ENCODE assay signal across 22 cellular contexts in the genomic region with DNA sequence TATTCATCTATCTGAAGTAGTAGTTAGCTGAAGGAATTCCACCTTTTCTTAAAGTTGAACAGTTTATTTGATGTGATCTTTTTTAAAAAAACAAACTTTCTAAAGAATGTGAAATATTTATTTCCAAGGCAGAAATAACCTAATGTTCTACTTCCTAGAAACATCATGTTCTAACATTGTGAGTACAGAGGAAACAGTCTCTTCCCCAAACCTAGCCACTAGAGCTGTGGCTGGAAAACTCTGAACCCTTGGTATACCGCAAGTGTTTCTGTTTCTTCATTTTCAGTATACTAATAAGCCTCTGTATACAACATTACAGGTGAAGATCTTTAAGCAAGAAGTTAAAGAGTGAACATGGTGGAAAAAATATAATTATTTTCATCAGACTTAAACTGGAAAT.
"Had no signal": no experiment of that assay in that cellular context is flagged by ENCODE, and none has a peak within 500 bp of the region (broad histone marks: within the 10 kb centered on the region; RNA-seq: fewer than 3 reads in every experiment).

No MANE protein-coding gene starts in this region.

- H3K27me3 ChIP-seq: hepatocyte, neutrophil had no signal

- H3K4me3 ChIP-seq: hepatocyte, skin epidermis had no signal

- H3K4me1 Mint-ChIP-seq: endodermal cell, natural killer cell had no signal

- H3K4me3 Mint-ChIP-seq: activated CD8-positive, alpha-beta T cell treated with anti-CD3 and anti-CD28 coated beads, Interleukin-2, amount 10 ng/mL, durations not matched to agents 7 days and 5 days; activated naive CD8-positive, alpha-beta T cell; activated T-cell treated with anti-CD3 and anti-CD28 coated beads, Interleukin-2, amount 50 U/mL, for 72 hours; endodermal cell; natural killer cell; T-helper 17 cell had no signal

- H3K27ac Mint-ChIP-seq: activated CD8-positive, alpha-beta T cell treated with anti-CD3 and anti-CD28 coated beads, Interleukin-2, amount 10 ng/mL, durations not matched to agents 7 days and 5 days; activated naive CD8-positive, alpha-beta T cell; activated T-cell treated with anti-CD3 and anti-CD28 coated beads, Interleukin-2, amount 50 U/mL, for 72 hours; endodermal cell; natural killer cell; T-helper 17 cell had no signal

- H3K27ac ChIP-seq: hepatocyte, neutrophil, WERI-Rb-1 had no signal

- H3K9me3 Mint-ChIP-seq: activated T-cell treated with anti-CD3 and anti-CD28 coated beads, Interleukin-2, amount 50 U/mL, for 72 hours; endodermal cell; natural killer cell had no signal

- DNase-seq: activated CD4-positive, alpha-beta T cell treated with anti-CD3 and anti-CD28 coated beads for 4 hours; activated CD8-positive, alpha-beta memory T cell treated with anti-CD3 and anti-CD28 coated beads, Interleukin-2, amount 50 U/mL, for 4 hours; activated CD8-positive, alpha-beta T cell treated with anti-CD3 and anti-CD28 coated beads, Interleukin-2, amount 10 ng/mL, durations not matched to agents 7 days and 5 days; activated gamma-delta T cell; activated T-cell treated with anti-CD3 and anti-CD28 coated beads, Interleukin-2, amount 50 U/mL, for 72 hours; anterior cingulate cortex; cerebellar nuclear complex; endodermal cell; erythroblast; left ventricle myocardium superior; mesendoderm; natural killer cell; posterior cingulate gyrus; stimulated activated CD4-positive, alpha-beta T cell treated with anti-CD3 and anti-CD28 coated beads, Interleukin-4, amount 100 ng/mL, for 4 hours; stimulated activated CD8-positive, alpha-beta memory T cell treated with anti-CD3 and anti-CD28 coated beads, Interleukin-4, amount 100 ng/mL, for 48 hours; stimulated activated naive CD8-positive, alpha-beta T cell treated with anti-CD3 and anti-CD28 coated beads, Interleukin-15, Interleukin-2, amounts not matched to agents 100 U/mL and 50 U/mL, for 24 hours; T-helper 17 cell; WERI-Rb-1 had no signal

- H3K27me3 Mint-ChIP-seq: activated naive CD8-positive, alpha-beta T cell; T-helper 17 cell had no signal

- ATAC-seq: activated CD8-positive, alpha-beta T cell treated with anti-CD3 and anti-CD28 coated beads, Interleukin-2, amount 10 ng/mL, durations not matched to agents 7 days and 5 days; activated T-cell treated with anti-CD3 and anti-CD28 coated beads, Interleukin-2, amount 50 U/mL, for 72 hours; left ventricle myocardium superior; natural killer cell; stimulated activated naive CD8-positive, alpha-beta T cell treated with anti-CD3 and anti-CD28 coated beads, Interleukin-15, Interleukin-2, amounts not matched to agents 100 U/mL and 50 U/mL, for 24 hours; T-helper 17 cell had no signal

- H3K9me3 ChIP-seq: neutrophil had no signal
